In the genomic region with DNA sequence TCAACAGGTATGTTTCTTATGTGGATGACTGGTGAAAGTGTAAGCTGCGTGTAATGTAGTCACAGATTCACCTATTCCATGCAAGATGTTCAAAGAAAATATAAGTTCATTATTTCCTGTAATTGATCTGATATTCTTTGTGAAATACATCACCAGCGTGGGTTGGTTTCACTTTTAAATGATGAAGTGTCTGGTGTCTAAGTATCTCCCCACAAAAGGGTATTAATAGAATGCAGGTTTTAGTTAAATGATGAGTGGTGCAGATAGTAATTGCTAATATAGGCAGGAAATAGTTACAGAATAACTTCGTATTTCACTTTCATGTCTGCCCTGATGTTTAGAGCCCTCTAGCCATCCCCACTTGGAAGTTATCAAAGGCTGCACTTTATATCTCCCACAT, we compare ENCODE assay signal across 1 cellular context.
A peak's percentile ranks its signal among the peaks of the same experiment; 100 is the strongest.
TF ChIP-seq lines count a peak whose summit lies in the region.

No MANE protein-coding gene starts in this region.

TF ChIP-seq in GM12878, 131 proteins besides CTCF, POLR2A, EP300 and RAD21 (continues in another document):
- TF ChIP-seq STAT1 (conservative IDR thresholded peaks at IDR 0.05) = no peak
- TF ChIP-seq NFYA (IDR thresholded peaks at IDR 0.05; ENCODE audit: borderline replicate concordance, low read depth, low read length) = no peak
- no peak for TF ChIP-seq RCOR1 (conservative IDR thresholded peaks at IDR 0.05; ENCODE audit: low read depth, low read length)
- TF ChIP-seq ATF2 (IDR thresholded peaks at IDR 0.05; ENCODE audit: low read length) = 0 out of 2 replicates have a peak, but pooled peaks have one; percentile 45
- TF ChIP-seq POU2F2 (IDR thresholded peaks at IDR 0.05; ENCODE audit: borderline replicate concordance, low read depth, low read length) = peak; percentile 79; the same call in 1 of the 3 replicates
- peak; percentile 80 for TF ChIP-seq SKIL (IDR thresholded peaks at IDR 0.05; ENCODE audit: low read depth, poor library complexity, severe bottlenecking)
- TF ChIP-seq GATAD2B (conservative IDR thresholded peaks at IDR 0.05; ENCODE audit: low read depth) = no peak
- TF ChIP-seq YBX1 (IDR thresholded peaks at IDR 0.05) = no peak
- no peak for TF ChIP-seq SIX5 (IDR thresholded peaks at IDR 0.05; ENCODE audit: low read depth, low read length, severe bottlenecking)
- TF ChIP-seq RUNX3 (IDR thresholded peaks at IDR 0.05; ENCODE audit: low read length) = peak; percentile 70; the same call in 1 of the 2 replicates
- no peak for TF ChIP-seq BRCA1 (IDR thresholded peaks at IDR 0.05; ENCODE audit: low read depth, low read length)
- no peak for TF ChIP-seq CHD2 (IDR thresholded peaks at IDR 0.05; ENCODE audit: borderline replicate concordance, low read depth, low read length)
- TF ChIP-seq ZNF384 (IDR thresholded peaks at IDR 0.05; ENCODE audit: borderline replicate concordance, low read depth, low read length) = no peak
- peak; percentile 59 for TF ChIP-seq CUX1 (IDR thresholded peaks at IDR 0.05; ENCODE audit: insufficient replicate concordance, low read depth, low read length)
- TF ChIP-seq USF2 (IDR thresholded peaks at IDR 0.05; ENCODE audit: borderline replicate concordance, low read depth, low read length) = no peak
- TF ChIP-seq ZZZ3 (IDR thresholded peaks at IDR 0.05; ENCODE audit: control insufficient read depth, insufficient read length, low read depth) = no peak
- no peak for TF ChIP-seq TBL1XR1 (IDR thresholded peaks at IDR 0.05; ENCODE audit: low read depth, low read length)
- no peak for TF ChIP-seq ZNF687 (IDR thresholded peaks at IDR 0.05)
- TF ChIP-seq ATF3 (IDR thresholded peaks at IDR 0.05; ENCODE audit: borderline replicate concordance, extremely low read depth, low read depth, low read length) = no peak
- TF ChIP-seq MAX (IDR thresholded peaks at IDR 0.05; ENCODE audit: low read depth, low read length) = no peak
- no peak for TF ChIP-seq SRF (IDR thresholded peaks at IDR 0.05; ENCODE audit: low read depth in 2 of 2, low read length in 2 of 2)
- TF ChIP-seq SP1 (IDR thresholded peaks at IDR 0.05; ENCODE audit: low read depth, low read length) = no peak
- TF ChIP-seq SUZ12 (IDR thresholded peaks at IDR 0.05; ENCODE audit: unreplicated experiment) = no peak
- TF ChIP-seq ZNF217 (IDR thresholded peaks at IDR 0.05) = peak; percentile 90
- no peak for TF ChIP-seq TCF3 (IDR thresholded peaks at IDR 0.05; ENCODE audit: borderline replicate concordance, insufficient read depth, low read depth, low read length)
- peak; percentile 61 for TF ChIP-seq MTA2 (IDR thresholded peaks at IDR 0.05; ENCODE audit: low read depth)
- TF ChIP-seq IKZF1 (conservative IDR thresholded peaks at IDR 0.05) = 0 out of 2 replicates have a peak, but pooled peaks have one; percentile 11
- TF ChIP-seq, protein P1, sequence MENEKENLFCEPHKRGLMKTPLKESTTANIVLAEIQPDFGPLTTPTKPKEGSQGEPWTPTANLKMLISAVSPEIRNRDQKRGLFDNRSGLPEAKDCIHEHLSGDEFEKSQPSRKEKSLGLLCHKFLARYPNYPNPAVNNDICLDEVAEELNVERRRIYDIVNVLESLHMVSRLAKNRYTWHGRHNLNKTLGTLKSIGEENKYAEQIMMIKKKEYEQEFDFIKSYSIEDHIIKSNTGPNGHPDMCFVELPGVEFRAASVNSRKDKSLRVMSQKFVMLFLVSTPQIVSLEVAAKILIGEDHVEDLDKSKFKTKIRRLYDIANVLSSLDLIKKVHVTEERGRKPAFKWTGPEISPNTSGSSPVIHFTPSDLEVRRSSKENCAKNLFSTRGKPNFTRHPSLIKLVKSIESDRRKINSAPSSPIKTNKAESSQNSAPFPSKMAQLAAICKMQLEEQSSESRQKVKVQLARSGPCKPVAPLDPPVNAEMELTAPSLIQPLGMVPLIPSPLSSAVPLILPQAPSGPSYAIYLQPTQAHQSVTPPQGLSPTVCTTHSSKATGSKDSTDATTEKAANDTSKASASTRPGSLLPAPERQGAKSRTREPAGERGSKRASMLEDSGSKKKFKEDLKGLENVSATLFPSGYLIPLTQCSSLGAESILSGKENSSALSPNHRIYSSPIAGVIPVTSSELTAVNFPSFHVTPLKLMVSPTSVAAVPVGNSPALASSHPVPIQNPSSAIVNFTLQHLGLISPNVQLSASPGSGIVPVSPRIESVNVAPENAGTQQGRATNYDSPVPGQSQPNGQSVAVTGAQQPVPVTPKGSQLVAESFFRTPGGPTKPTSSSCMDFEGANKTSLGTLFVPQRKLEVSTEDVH (IDR thresholded peaks at IDR 0.05; ENCODE audit: low read depth, partially characterized antibody) = no peak
- TF ChIP-seq RAD51 (IDR thresholded peaks at IDR 0.05) = no peak
- no peak for TF ChIP-seq ESRRA (IDR thresholded peaks at IDR 0.05; ENCODE audit: low read length)
- TF ChIP-seq NFIC (IDR thresholded peaks at IDR 0.05; ENCODE audit: low read depth, low read length) = peak; percentile 56; the same call in 1 of the 2 replicates
- no peak for TF ChIP-seq IRF3 (IDR thresholded peaks at IDR 0.05)
- TF ChIP-seq, protein P2, sequence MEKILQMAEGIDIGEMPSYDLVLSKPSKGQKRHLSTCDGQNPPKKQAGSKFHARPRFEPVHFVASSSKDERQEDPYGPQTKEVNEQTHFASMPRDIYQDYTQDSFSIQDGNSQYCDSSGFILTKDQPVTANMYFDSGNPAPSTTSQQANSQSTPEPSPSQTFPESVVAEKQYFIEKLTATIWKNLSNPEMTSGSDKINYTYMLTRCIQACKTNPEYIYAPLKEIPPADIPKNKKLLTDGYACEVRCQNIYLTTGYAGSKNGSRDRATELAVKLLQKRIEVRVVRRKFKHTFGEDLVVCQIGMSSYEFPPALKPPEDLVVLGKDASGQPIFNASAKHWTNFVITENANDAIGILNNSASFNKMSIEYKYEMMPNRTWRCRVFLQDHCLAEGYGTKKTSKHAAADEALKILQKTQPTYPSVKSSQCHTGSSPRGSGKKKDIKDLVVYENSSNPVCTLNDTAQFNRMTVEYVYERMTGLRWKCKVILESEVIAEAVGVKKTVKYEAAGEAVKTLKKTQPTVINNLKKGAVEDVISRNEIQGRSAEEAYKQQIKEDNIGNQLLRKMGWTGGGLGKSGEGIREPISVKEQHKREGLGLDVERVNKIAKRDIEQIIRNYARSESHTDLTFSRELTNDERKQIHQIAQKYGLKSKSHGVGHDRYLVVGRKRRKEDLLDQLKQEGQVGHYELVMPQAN (conservative IDR thresholded peaks at IDR 0.05) = no peak
